ENCODE assay signal across 23 cellular contexts in the genomic region with DNA sequence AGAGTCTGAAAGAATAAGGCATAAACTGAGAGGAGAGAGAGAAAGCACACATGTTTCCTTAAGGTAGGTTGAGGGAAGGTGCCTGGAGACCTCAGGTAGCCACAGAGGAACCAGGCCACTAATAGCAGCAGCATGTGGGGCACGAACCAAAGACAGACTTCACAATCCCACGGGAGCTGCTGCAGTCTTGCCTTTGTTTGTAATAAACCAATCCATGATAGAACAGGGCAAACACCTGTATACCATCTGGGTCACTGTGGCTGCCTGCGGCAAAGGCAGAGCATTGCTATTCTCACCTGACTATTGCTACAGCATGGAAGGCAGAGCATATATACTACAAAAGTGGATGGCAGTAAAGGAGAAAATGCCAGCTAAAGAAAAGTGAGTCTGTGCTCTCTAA.
"Had no signal": no experiment of that assay in that cellular context is flagged by ENCODE, and none has a peak within 500 bp of the region (broad histone marks: within the 10 kb centered on the region; RNA-seq: fewer than 3 reads in every experiment).

No MANE protein-coding gene starts in this region.

- H3K9me3 ChIP-seq: gastrocnemius medialis, heart left ventricle, prostate gland, right atrium auricular region, sigmoid colon, stomach, thyroid gland, vagina had no signal

- H2AFZ ChIP-seq: hepatocyte, neural progenitor cell had no signal

- H3K4me1 Mint-ChIP-seq: nephron; neural progenitor cell; stimulated activated effector memory CD8-positive, alpha-beta T cell treated with anti-CD3 and anti-CD28 coated beads, Interleukin-12 subunit alpha, Interleukin-12 subunit beta, amount 100 ng/mL, for 72 hours had no signal

- H3K4me3 ChIP-seq: dorsolateral prefrontal cortex, gastrocnemius medialis, heart left ventricle, hepatocyte, neural progenitor cell, prostate gland, right atrium auricular region, sigmoid colon, stomach, thyroid gland, vagina had no signal

- DNase-seq: dorsolateral prefrontal cortex; effector CD4-positive, alpha-beta T cell; foreskin fibroblast; gastrocnemius medialis; heart left ventricle; kidney; mesenchymal stem cell; midbrain; naive thymus-derived CD4-positive, alpha-beta T cell; sigmoid colon; stimulated activated CD4-positive, alpha-beta T cell treated with anti-CD3 and anti-CD28 coated beads, Interleukin-2, amount 100 ng/mL, for 24 hours; stimulated activated CD4-positive, alpha-beta T cell treated with anti-CD3 and anti-CD28 coated beads, Interleukin-4, amount 100 ng/mL, for 24 hours; stimulated activated naive CD4-positive, alpha-beta T cell treated with Interleukin-2 at 50 U/mL for 16 hours; stomach; thyroid gland had no signal

- H3K27me3 ChIP-seq: gastrocnemius medialis, heart left ventricle, hepatocyte, neural progenitor cell, right atrium auricular region, sigmoid colon, stomach, thyroid gland, vagina had no signal

- H3K27ac Mint-ChIP-seq: naive thymus-derived CD4-positive, alpha-beta T cell; nephron; neural progenitor cell; stimulated activated effector memory CD8-positive, alpha-beta T cell treated with anti-CD3 and anti-CD28 coated beads, Interleukin-12 subunit alpha, Interleukin-12 subunit beta, amount 100 ng/mL, for 72 hours had no signal

- H3K4me2 ChIP-seq: hepatocyte, neural progenitor cell had no signal

- H3K36me3 ChIP-seq: gastrocnemius medialis, neural progenitor cell, prostate gland, right atrium auricular region, sigmoid colon, thyroid gland, vagina had no signal

- H3K4me1 ChIP-seq: gastrocnemius medialis, neural progenitor cell, prostate gland, right atrium auricular region, sigmoid colon, stomach, thyroid gland, vagina had no signal

- FAIRE-seq: colon, kidney had no signal

- H3K9me3 Mint-ChIP-seq: naive thymus-derived CD4-positive, alpha-beta T cell; nephron; neural progenitor cell; stimulated activated effector memory CD8-positive, alpha-beta T cell treated with anti-CD3 and anti-CD28 coated beads, Interleukin-12 subunit alpha, Interleukin-12 subunit beta, amount 100 ng/mL, for 72 hours had no signal

- H3K36me3 Mint-ChIP-seq: naive thymus-derived CD4-positive, alpha-beta T cell; stimulated activated effector memory CD8-positive, alpha-beta T cell treated with anti-CD3 and anti-CD28 coated beads, Interleukin-12 subunit alpha, Interleukin-12 subunit beta, amount 100 ng/mL, for 72 hours had no signal

- ATAC-seq: gastrocnemius medialis; stimulated activated effector memory CD8-positive, alpha-beta T cell treated with anti-CD3 and anti-CD28 coated beads, Interleukin-12 subunit alpha, Interleukin-12 subunit beta, amount 100 ng/mL, for 72 hours had no signal

- H3K27ac ChIP-seq: dorsolateral prefrontal cortex, gastrocnemius medialis, hepatocyte, neural progenitor cell, prostate gland, sigmoid colon, stomach, thyroid gland, vagina had no signal

- H3K9ac ChIP-seq: neural progenitor cell had no signal

- H3K4me3 Mint-ChIP-seq: naive thymus-derived CD4-positive, alpha-beta T cell; nephron; neural progenitor cell; stimulated activated effector memory CD8-positive, alpha-beta T cell treated with anti-CD3 and anti-CD28 coated beads, Interleukin-12 subunit alpha, Interleukin-12 subunit beta, amount 100 ng/mL, for 72 hours had no signal
